8 cellular contexts compared by ENCODE assay signal in the genomic region with DNA sequence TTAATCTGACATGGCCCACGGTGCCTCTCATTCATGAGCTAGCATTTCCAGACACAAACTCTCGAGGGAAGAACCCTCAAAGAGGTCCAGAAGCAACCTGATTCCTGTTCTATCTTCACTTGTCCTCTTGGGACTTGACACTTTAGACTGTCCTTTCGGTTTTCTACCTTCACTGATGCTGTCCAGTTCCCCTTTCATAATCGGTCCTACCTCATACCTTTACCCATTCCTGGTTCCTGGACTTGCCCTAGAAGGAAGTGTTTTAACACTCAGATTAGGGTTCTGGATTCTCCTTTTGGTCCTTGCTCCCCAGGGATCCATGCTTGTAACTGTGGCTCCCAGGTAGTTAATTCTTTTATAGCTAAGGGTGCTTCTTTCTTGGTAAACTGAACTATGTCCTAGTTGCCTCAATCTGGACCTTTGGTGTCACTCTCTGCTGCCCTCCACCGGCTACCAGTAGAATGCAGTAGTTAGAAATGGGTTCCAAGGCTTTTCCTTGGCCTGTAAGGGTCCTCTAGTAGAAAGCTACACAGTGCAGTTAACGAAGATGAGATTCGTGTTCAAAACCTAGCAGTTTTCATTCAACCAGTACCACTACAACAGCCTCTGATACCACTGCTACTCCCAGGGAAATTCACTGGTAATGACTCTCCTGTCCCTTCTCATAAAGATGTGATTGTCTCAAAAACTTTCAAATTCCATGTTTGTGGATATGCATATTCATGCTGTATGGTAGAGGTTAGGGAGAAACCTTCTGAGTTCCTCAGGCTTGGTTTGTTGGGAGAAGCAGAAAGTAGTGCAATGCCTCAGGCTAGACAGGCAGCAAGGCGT.
DNase-seq lines count a peak whose midpoint lies in the region; ATAC-seq and TF ChIP-seq lines count a peak whose summit lies in the region.

No MANE protein-coding gene starts in this region.

- H3K27ac ChIP-seq in mammary epithelial cell (ENCODE audit: insufficient read depth, low read depth, low read length) (no peak overlapping the region), mesenchymal stem cell (ENCODE audit: low read length, poor library complexity, severe bottlenecking) (no peak overlapping the region), suprapubic skin (no peak overlapping the region)

- TF ChIP-seq POLR2A in suprapubic skin (IDR thresholded peaks at IDR 0.05): no peak

- H3K27me3 ChIP-seq in mammary epithelial cell (ENCODE audit: insufficient read depth, low read length): no peaks in the 10 kb centered on the region
- H3K27me3 ChIP-seq in mesenchymal stem cell (ENCODE audit: control insufficient read depth in 1 of 2, insufficient read depth in 1 of 2, low read length in 2 of 2): no peaks in the 10 kb centered on the region
- no peaks in the 10 kb centered on the region for H3K27me3 ChIP-seq in suprapubic skin

- H2AFZ ChIP-seq in mammary epithelial cell (ENCODE audit: low read depth, low read length): no peak overlapping the region
- H2AFZ ChIP-seq in mesenchymal stem cell (ENCODE audit: low read depth, low read length): no peak overlapping the region

- H3K9ac ChIP-seq in mammary epithelial cell (ENCODE audit: insufficient read depth, low read length): no peak overlapping the region
- H3K9ac ChIP-seq in mesenchymal stem cell (ENCODE audit: low read length): no peak overlapping the region

- H2BK12ac ChIP-seq in mesenchymal stem cell (ENCODE audit: low read length in 2 of 2): no peak overlapping the region

- dilution Hi-C loops in mammary epithelial cell (cut with HindIII; ENCODE audit: low sequenced_read_pairs): no loop called here

- CTCF ChIA-PET in mammary epithelial cell (lab: Charles Lee; ENCODE audit: low non-redundant PET): interaction anchor here (0.6 to 0.8 kb wide), 4 partner anchors 75 to 228 kb away, joined by 3 read pairs; no protein-coding TSS in a partner anchor

- H3K18ac ChIP-seq in mesenchymal stem cell (ENCODE audit: low read depth in 1 of 2, low read length in 2 of 2): no peak overlapping the region

- 56% methylated on average over 7 of the region's 8 CpGs for WGBS in mammary epithelial cell (ENCODE audit: low coverage, missing lambda C conversion rate)
- WGBS in mesenchymal stem cell: 78% methylated on average over 8 of the region's 8 CpGs
- 82% methylated on average over 8 of the region's 8 CpGs for WGBS in suprapubic skin

- TF ChIP-seq CTCF in mammary epithelial cell (conservative IDR thresholded peaks at IDR 0.05 in 1 of 2, IDR thresholded peaks at IDR 0.05 in 1 of 2; ENCODE audit: extremely low read depth in 1 of 2, insufficient read depth in 1 of 2, low read depth in 1 of 2, low read length in 2 of 2) (peak; percentile 75 to 80), suprapubic skin (IDR thresholded peaks at IDR 0.05) (peak in 1 of 2 donors; percentile 16)

- peak; percentile 80 for ATAC-seq in GM19324 (IDR thresholded peaks at IDR 0.05; ENCODE audit: low FRiP score, unreplicated experiment)

- DNase-seq in COR-L47 (lab: John Stamatoyannopoulos, UW): peak; percentile 0
- peak; percentile 23 for DNase-seq in HT1080 (ENCODE audit: low read depth)
- no peak for DNase-seq in mammary epithelial cell
- peak; percentile 11 for DNase-seq in mesenchymal stem cell
- DNase-seq in NCI-H2196 (lab: John Stamatoyannopoulos, UW; ENCODE audit: unreplicated experiment): no peak
- no peak for DNase-seq in activated gamma-delta T cell treated with Interleukin-2 at 50 U/mL for 16 hours
- no peak for DNase-seq in suprapubic skin (ENCODE audit: low spot score in 2 of 2)

- H3K4ac ChIP-seq in mesenchymal stem cell (ENCODE audit: low read depth in 1 of 2, low read length in 2 of 2): no peak overlapping the region

- BruUV-seq in mammary epithelial cell (replicated peaks; lab: Mats Ljungman, UMichigan): no TSS peak

- H3K4me1 ChIP-seq in mammary epithelial cell (ENCODE audit: insufficient read depth, low read length): no peaks in the 10 kb centered on the region
- no peaks in the 10 kb centered on the region for H3K4me1 ChIP-seq in mesenchymal stem cell (ENCODE audit: control insufficient read depth, insufficient read depth, low read depth, low read length)
- no peaks in the 10 kb centered on the region for H3K4me1 ChIP-seq in suprapubic skin

- H3K9me3 ChIP-seq in mammary epithelial cell (replicated peaks; ENCODE audit: insufficient read depth, low read length) (no peaks in the 10 kb centered on the region), mesenchymal stem cell (ENCODE audit: control insufficient read depth, low read length) (peaks cover 4% of the 10 kb centered on the region), suprapubic skin (no peaks in the 10 kb centered on the region)

- H3K4me3 ChIP-seq in mammary epithelial cell (replicated peaks in 1 of 3; ENCODE audit: insufficient read depth in 1 of 3, low read depth in 2 of 3, low read length in 3 of 3) (no peak overlapping the region), mesenchymal stem cell (ENCODE audit: insufficient read depth in 1 of 2, low read depth in 1 of 2, low read length in 2 of 2) (no peak overlapping the region), suprapubic skin (no peak overlapping the region)

- in situ Hi-C loops in mammary epithelial cell (cut with MboI; ENCODE audit: low sequenced_read_pairs in 2 of 2): no loop called here

- H3K36me3 ChIP-seq in mammary epithelial cell (ENCODE audit: insufficient read depth, low read length) (no peaks in the 10 kb centered on the region), mesenchymal stem cell (ENCODE audit: control insufficient read depth in 1 of 2, insufficient read depth in 2 of 2, low read depth in 1 of 2, low read length in 2 of 2) (no peaks in the 10 kb centered on the region), suprapubic skin (no peaks in the 10 kb centered on the region)

- H3K23ac ChIP-seq in mesenchymal stem cell (ENCODE audit: low read length in 2 of 2): no peak overlapping the region

- no peak overlapping the region for H4K8ac ChIP-seq in mesenchymal stem cell (ENCODE audit: low read length)

- intact Hi-C loops in mammary epithelial cell (cut with micrococcal nuclease): loop anchor here (1.0 to 10.0 kb wide), 7 partner anchors 42 to 539 kb away; no protein-coding TSS in a partner anchor

- H2BK120ac ChIP-seq in mesenchymal stem cell (ENCODE audit: low read depth, low read length): no peak overlapping the region

- H3K4me2 ChIP-seq in mammary epithelial cell (ENCODE audit: insufficient read depth, low read depth, low read length) (no peak overlapping the region), mesenchymal stem cell (ENCODE audit: low read length, poor library complexity, severe bottlenecking) (no peak overlapping the region)

- H2BK5ac ChIP-seq in mesenchymal stem cell (ENCODE audit: low read depth, low read length, poor library complexity, severe bottlenecking): no peak overlapping the region

- no peaks in the 10 kb centered on the region for H3K79me1 ChIP-seq in mesenchymal stem cell (replicated peaks; ENCODE audit: low read length, poor library complexity, severe bottlenecking)

- no peaks in the 10 kb centered on the region for H3K79me2 ChIP-seq in mammary epithelial cell (ENCODE audit: insufficient read depth, low read length)

- no peak overlapping the region for H4K91ac ChIP-seq in mesenchymal stem cell (ENCODE audit: low read length)

- TF ChIP-seq EP300 in suprapubic skin (IDR thresholded peaks at IDR 0.05): no peak

- no peaks in the 10 kb centered on the region for H4K20me1 ChIP-seq in mammary epithelial cell (ENCODE audit: insufficient read depth, low read length)

- H2BK15ac ChIP-seq in mesenchymal stem cell (ENCODE audit: low read depth, poor library complexity, severe bottlenecking): no peak overlapping the region

- no peak overlapping the region for H3K14ac ChIP-seq in mesenchymal stem cell (ENCODE audit: low read length in 2 of 2)

- no peak overlapping the region for H2AK5ac ChIP-seq in mesenchymal stem cell (ENCODE audit: low read length, severe bottlenecking)

Comparison
In these comparisons a context has a peak if more than half of its experiments do, and no peak if none do; other contexts are left out.
1. DNase-seq: peak in COR-L47 (single experiment), HT1080 (single experiment) and mesenchymal stem cell (single experiment); none in mammary epithelial cell (single experiment), NCI-H2196 (single experiment), activated gamma-delta T cell treated with Interleukin-2 at 50 U/mL for 16 hours (single experiment) and suprapubic skin (0 of 2).